ENCODE assay signal across 1 cellular context in the genomic region with DNA sequence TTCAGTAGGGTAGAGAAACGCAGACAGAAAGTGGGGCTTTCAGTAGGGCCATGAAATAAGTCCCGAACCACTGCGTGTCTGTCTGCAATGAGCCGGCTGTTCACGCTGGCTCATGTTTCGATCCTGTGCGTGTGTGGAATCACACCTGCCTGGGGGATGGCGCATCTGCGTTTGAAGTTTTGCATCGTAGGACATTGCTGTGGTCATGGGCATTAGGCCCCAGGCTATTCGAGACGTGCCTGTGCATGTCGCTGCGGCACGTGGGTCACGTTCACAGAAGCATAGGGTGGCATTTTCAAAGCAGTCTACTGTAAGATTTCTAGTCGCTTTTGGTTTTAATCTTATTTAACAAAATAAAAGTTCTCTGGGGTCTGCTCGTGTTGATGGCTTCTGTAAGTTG.
TF ChIP-seq lines count a peak whose summit lies in the region.

No MANE protein-coding gene starts in this region.

TF ChIP-seq in GM23338, 12 proteins besides CTCF, POLR2A, EP300 and RAD21 (continued from another document):
- TF ChIP-seq, protein P1, sequence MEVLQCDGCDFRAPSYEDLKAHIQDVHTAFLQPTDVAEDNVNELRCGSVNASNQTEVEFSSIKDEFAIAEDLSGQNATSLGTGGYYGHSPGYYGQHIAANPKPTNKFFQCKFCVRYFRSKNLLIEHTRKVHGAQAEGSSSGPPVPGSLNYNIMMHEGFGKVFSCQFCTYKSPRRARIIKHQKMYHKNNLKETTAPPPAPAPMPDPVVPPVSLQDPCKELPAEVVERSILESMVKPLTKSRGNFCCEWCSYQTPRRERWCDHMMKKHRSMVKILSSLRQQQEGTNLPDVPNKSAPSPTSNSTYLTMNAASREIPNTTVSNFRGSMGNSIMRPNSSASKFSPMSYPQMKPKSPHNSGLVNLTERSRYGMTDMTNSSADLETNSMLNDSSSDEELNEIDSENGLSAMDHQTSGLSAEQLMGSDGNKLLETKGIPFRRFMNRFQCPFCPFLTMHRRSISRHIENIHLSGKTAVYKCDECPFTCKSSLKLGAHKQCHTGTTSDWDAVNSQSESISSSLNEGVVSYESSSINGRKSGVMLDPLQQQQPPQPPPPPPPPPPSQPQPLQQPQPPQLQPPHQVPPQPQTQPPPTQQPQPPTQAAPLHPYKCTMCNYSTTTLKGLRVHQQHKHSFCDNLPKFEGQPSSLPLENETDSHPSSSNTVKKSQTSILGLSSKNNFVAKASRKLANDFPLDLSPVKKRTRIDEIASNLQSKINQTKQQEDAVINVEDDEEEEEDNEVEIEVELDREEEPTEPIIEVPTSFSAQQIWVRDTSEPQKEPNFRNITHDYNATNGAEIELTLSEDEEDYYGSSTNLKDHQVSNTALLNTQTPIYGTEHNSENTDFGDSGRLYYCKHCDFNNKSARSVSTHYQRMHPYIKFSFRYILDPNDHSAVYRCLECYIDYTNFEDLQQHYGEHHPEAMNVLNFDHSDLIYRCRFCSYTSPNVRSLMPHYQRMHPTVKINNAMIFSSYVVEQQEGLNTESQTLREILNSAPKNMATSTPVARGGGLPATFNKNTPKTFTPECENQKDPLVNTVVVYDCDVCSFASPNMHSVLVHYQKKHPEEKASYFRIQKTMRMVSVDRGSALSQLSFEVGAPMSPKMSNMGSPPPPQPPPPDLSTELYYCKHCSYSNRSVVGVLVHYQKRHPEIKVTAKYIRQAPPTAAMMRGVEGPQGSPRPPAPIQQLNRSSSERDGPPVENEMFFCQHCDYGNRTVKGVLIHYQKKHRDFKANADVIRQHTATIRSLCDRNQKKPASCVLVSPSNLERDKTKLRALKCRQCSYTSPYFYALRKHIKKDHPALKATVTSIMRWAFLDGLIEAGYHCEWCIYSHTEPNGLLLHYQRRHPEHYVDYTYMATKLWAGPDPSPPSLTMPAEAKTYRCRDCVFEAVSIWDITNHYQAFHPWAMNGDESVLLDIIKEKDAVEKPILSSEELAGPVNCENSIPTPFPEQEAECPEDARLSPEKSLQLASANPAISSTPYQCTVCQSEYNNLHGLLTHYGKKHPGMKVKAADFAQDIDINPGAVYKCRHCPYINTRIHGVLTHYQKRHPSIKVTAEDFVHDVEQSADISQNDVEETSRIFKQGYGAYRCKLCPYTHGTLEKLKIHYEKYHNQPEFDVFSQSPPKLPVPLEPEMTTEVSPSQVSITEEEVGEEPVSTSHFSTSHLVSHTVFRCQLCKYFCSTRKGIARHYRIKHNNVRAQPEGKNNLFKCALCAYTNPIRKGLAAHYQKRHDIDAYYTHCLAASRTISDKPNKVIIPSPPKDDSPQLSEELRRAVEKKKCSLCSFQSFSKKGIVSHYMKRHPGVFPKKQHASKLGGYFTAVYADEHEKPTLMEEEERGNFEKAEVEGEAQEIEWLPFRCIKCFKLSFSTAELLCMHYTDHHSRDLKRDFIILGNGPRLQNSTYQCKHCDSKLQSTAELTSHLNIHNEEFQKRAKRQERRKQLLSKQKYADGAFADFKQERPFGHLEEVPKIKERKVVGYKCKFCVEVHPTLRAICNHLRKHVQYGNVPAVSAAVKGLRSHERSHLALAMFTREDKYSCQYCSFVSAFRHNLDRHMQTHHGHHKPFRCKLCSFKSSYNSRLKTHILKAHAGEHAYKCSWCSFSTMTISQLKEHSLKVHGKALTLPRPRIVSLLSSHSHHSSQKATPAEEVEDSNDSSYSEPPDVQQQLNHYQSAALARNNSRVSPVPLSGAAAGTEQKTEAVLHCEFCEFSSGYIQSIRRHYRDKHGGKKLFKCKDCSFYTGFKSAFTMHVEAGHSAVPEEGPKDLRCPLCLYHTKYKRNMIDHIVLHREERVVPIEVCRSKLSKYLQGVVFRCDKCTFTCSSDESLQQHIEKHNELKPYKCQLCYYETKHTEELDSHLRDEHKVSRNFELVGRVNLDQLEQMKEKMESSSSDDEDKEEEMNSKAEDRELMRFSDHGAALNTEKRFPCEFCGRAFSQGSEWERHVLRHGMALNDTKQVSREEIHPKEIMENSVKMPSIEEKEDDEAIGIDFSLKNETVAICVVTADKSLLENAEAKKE (CRISPR knock-in tag; IDR thresholded peaks at IDR 0.05) = no peak
- TF ChIP-seq REST (IDR thresholded peaks at IDR 0.05; ENCODE audit: unreplicated experiment) = no peak
- no peak for TF ChIP-seq ZNF331 (CRISPR knock-in tag; IDR thresholded peaks at IDR 0.05; ENCODE audit: low read depth)
